In the genomic region with DNA sequence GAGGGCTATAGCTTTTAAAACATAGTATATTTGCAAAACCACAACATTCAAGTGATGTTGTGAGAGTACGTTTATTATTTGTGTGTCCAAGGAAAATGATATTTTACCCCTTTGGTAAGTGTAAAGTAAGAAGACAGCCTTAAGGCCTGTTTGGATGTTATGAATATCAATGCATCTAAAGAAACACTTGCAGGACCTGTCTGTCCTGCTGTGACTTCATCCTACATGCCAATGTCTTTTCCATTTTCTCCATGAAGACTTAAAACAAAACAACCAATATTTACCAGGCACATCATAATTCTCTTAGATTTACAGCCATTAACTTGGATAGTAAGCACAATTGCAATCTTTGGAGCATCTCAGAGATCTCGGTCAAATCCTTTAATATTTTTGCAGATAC, we compare ENCODE assay signal across 41 cellular contexts. TPM values are rescaled to one million over a fixed set of nuclear protein-coding genes. Genes with fewer than 3 reads are reported as not detected.
"Had no signal": no experiment of that assay in that cellular context is flagged by ENCODE, and none has a peak within 500 bp of the region (broad histone marks: within the 10 kb centered on the region; RNA-seq: fewer than 3 reads in every experiment).

No MANE protein-coding gene starts in this region.

- H3K36me3 ChIP-seq: adrenal gland, ascending aorta, brain microvascular endothelial cell, breast epithelium, cardiac muscle cell had no signal

- H3K27ac ChIP-seq: adrenal gland, ascending aorta, body of pancreas, brain microvascular endothelial cell, breast epithelium, cardiac muscle cell had no signal

- H3K4me1 ChIP-seq: ascending aorta had no signal

- H3K27ac Mint-ChIP-seq: activated naive CD4-positive, alpha-beta T cell treated with anti-CD3 and anti-CD28 coated beads for 36 hours; activated naive CD4-positive, alpha-beta T cell treated with anti-CD3 and anti-CD28 coated beads, Interleukin-2, amount 10 ng/mL, durations not matched to agents 7 days and 5 days; activated naive CD4-positive, alpha-beta T cell treated with anti-CD3 and anti-CD28 coated beads, Interleukin-2, amount 50 U/mL, for 24 hours; activated naive CD4-positive, alpha-beta T cell treated with anti-CD3 and anti-CD28 coated beads, Interleukin-2, amount 50 U/mL, for 72 hours; activated naive CD8-positive, alpha-beta T cell; activated naive CD8-positive, alpha-beta T cell treated with anti-CD3 and anti-CD28 coated beads for 36 hours; activated naive CD8-positive, alpha-beta T cell treated with anti-CD3 and anti-CD28 coated beads, Interleukin-2, amount 10 ng/mL, durations not matched to agents 7 days and 5 days; activated naive CD8-positive, alpha-beta T cell treated with anti-CD3 and anti-CD28 coated beads, Interleukin-2, amount 50 U/mL, for 24 hours; activated T-cell treated with anti-CD3 and anti-CD28 coated beads, Interleukin-2, amount 50 U/mL, for 24 hours; activated T-cell treated with anti-CD3 and anti-CD28 coated beads, Interleukin-2, amount 50 U/mL, for 72 hours; activated T-helper 1 cell treated with anti-CD3 and anti-CD28 coated beads, Interleukin-12 subunit alpha, Interleukin-12 subunit beta, Interleukin-2, Interleukin-4 antibody, amounts not matched to agents 30 ng/mL and 10 ng/mL and 1 ng/mL, durations not matched to agents 14 hours and 24 hours and 36 hours; activated T-helper 17 cell treated with anti-CD3 and anti-CD28 coated beads, Interleukin-2, amount 50 U/mL, for 72 hours; activated T-helper 2 cell treated with anti-CD3 and anti-CD28 coated beads, Interferon-gamma antibody, Interleukin-2, Interleukin-4, amounts not matched to agents 10 μg/mL and 5 μg/mL and 100 μg/mL, durations not matched to agents 14 hours and 24 hours and 36 hours; brain had no signal

- DNase-seq: activated effector memory CD4-positive, alpha-beta T cell treated with anti-CD3 and anti-CD28 coated beads, Interleukin-2, amount 50 U/mL, for 16 hours; activated effector memory CD4-positive, alpha-beta T cell treated with Interleukin-2 at 50 U/mL for 16 hours; activated gamma-delta T cell; activated gamma-delta T cell treated with Interleukin-2 at 50 U/mL for 16 hours; activated naive CD4-positive, alpha-beta T cell; activated naive CD4-positive, alpha-beta T cell treated with anti-CD3 and anti-CD28 coated beads for 36 hours; activated naive CD4-positive, alpha-beta T cell treated with anti-CD3 and anti-CD28 coated beads, Interleukin-2, amount 10 ng/mL, durations not matched to agents 7 days and 5 days; activated naive CD4-positive, alpha-beta T cell treated with anti-CD3 and anti-CD28 coated beads, Interleukin-2, amount 50 U/mL, for 16 hours; activated naive CD4-positive, alpha-beta T cell treated with Interleukin-2 at 50 U/mL for 16 hours; activated naive CD8-positive, alpha-beta T cell treated with anti-CD3 and anti-CD28 coated beads for 36 hours; activated naive CD8-positive, alpha-beta T cell treated with anti-CD3 and anti-CD28 coated beads, Interleukin-2, amount 10 ng/mL, durations not matched to agents 7 days and 5 days; activated naive CD8-positive, alpha-beta T cell treated with anti-CD3 and anti-CD28 coated beads, Interleukin-2, amount 50 U/mL, for 24 hours; activated T-cell treated with anti-CD3 and anti-CD28 coated beads for 4 hours; activated T-cell treated with anti-CD3 and anti-CD28 coated beads, Interleukin-2, amount 50 U/mL, for 1 hour; activated T-cell treated with anti-CD3 and anti-CD28 coated beads, Interleukin-2, amount 50 U/mL, for 24 hours; activated T-cell treated with anti-CD3 and anti-CD28 coated beads, Interleukin-2, amount 50 U/mL, for 4 hours; activated T-cell treated with anti-CD3 and anti-CD28 coated beads, Interleukin-2, amount 50 U/mL, for 48 hours; activated T-cell treated with anti-CD3 and anti-CD28 coated beads, Interleukin-2, amount 50 U/mL, for 72 hours; adrenal gland; amniotic stem cell; amygdala; anterior cingulate cortex; aorta; body of pancreas; brain microvascular endothelial cell; caudate nucleus; central memory CD4-positive, alpha-beta T cell; cerebellar nuclear complex had no signal

- H3K27me3 ChIP-seq: adrenal gland, ascending aorta, body of pancreas, breast epithelium, cardiac muscle cell had no signal

- ATAC-seq: activated naive CD4-positive, alpha-beta T cell treated with anti-CD3 and anti-CD28 coated beads, Interleukin-2, amount 50 U/mL, for 72 hours; activated naive CD8-positive, alpha-beta T cell treated with anti-CD3 and anti-CD28 coated beads, Interleukin-2, amount 50 U/mL, for 24 hours; activated T-cell treated with anti-CD3 and anti-CD28 coated beads, Interleukin-2, amount 50 U/mL, for 4 hours; activated T-cell treated with anti-CD3 and anti-CD28 coated beads, Interleukin-2, amount 50 U/mL, for 72 hours; activated T-helper 17 cell treated with anti-CD3 and anti-CD28 coated beads, Interleukin-2, amount 50 U/mL, for 72 hours; body of pancreas had no signal

- H3K9me3 ChIP-seq: adrenal gland, ascending aorta, body of pancreas, breast epithelium had no signal

- H3K4me3 Mint-ChIP-seq: activated naive CD4-positive, alpha-beta T cell treated with anti-CD3 and anti-CD28 coated beads for 36 hours; activated naive CD4-positive, alpha-beta T cell treated with anti-CD3 and anti-CD28 coated beads, Interleukin-2, amount 10 ng/mL, durations not matched to agents 7 days and 5 days; activated naive CD4-positive, alpha-beta T cell treated with anti-CD3 and anti-CD28 coated beads, Interleukin-2, amount 50 U/mL, for 24 hours; activated naive CD8-positive, alpha-beta T cell; activated naive CD8-positive, alpha-beta T cell treated with anti-CD3 and anti-CD28 coated beads for 36 hours; activated naive CD8-positive, alpha-beta T cell treated with anti-CD3 and anti-CD28 coated beads, Interleukin-2, amount 10 ng/mL, durations not matched to agents 7 days and 5 days; activated naive CD8-positive, alpha-beta T cell treated with anti-CD3 and anti-CD28 coated beads, Interleukin-2, amount 50 U/mL, for 24 hours; activated T-cell treated with anti-CD3 and anti-CD28 coated beads, Interleukin-2, amount 50 U/mL, for 24 hours; activated T-cell treated with anti-CD3 and anti-CD28 coated beads, Interleukin-2, amount 50 U/mL, for 4 hours; activated T-cell treated with anti-CD3 and anti-CD28 coated beads, Interleukin-2, amount 50 U/mL, for 72 hours; activated T-helper 1 cell treated with anti-CD3 and anti-CD28 coated beads, Interleukin-12 subunit alpha, Interleukin-12 subunit beta, Interleukin-2, Interleukin-4 antibody, amounts not matched to agents 30 ng/mL and 10 ng/mL and 1 ng/mL, durations not matched to agents 14 hours and 24 hours and 36 hours; activated T-helper 17 cell treated with anti-CD3 and anti-CD28 coated beads, Interleukin-2, amount 50 U/mL, for 72 hours; brain; central memory CD8-positive, alpha-beta T cell had no signal

- FAIRE-seq: astrocyte, bronchial epithelial cell had no signal

- H3K4me3 ChIP-seq: adrenal gland, ascending aorta, body of pancreas, breast epithelium, cardiac muscle cell had no signal

- H3K9me3 Mint-ChIP-seq: activated naive CD4-positive, alpha-beta T cell treated with anti-CD3 and anti-CD28 coated beads for 36 hours; activated naive CD4-positive, alpha-beta T cell treated with anti-CD3 and anti-CD28 coated beads, Interleukin-2, amount 10 ng/mL, durations not matched to agents 7 days and 5 days; activated naive CD4-positive, alpha-beta T cell treated with anti-CD3 and anti-CD28 coated beads, Interleukin-2, amount 50 U/mL, for 24 hours; activated naive CD4-positive, alpha-beta T cell treated with anti-CD3 and anti-CD28 coated beads, Interleukin-2, amount 50 U/mL, for 72 hours; activated naive CD8-positive, alpha-beta T cell treated with anti-CD3 and anti-CD28 coated beads for 36 hours; activated naive CD8-positive, alpha-beta T cell treated with anti-CD3 and anti-CD28 coated beads, Interleukin-2, amount 10 ng/mL, durations not matched to agents 7 days and 5 days; activated naive CD8-positive, alpha-beta T cell treated with anti-CD3 and anti-CD28 coated beads, Interleukin-2, amount 50 U/mL, for 24 hours; activated T-cell treated with anti-CD3 and anti-CD28 coated beads, Interleukin-2, amount 50 U/mL, for 24 hours; activated T-cell treated with anti-CD3 and anti-CD28 coated beads, Interleukin-2, amount 50 U/mL, for 4 hours; activated T-cell treated with anti-CD3 and anti-CD28 coated beads, Interleukin-2, amount 50 U/mL, for 72 hours; activated T-helper 1 cell treated with anti-CD3 and anti-CD28 coated beads, Interleukin-12 subunit alpha, Interleukin-12 subunit beta, Interleukin-2, Interleukin-4 antibody, amounts not matched to agents 30 ng/mL and 10 ng/mL and 1 ng/mL, durations not matched to agents 14 hours and 24 hours and 36 hours; activated T-helper 17 cell treated with anti-CD3 and anti-CD28 coated beads, Interleukin-2, amount 50 U/mL, for 72 hours; activated T-helper 2 cell treated with anti-CD3 and anti-CD28 coated beads, Interferon-gamma antibody, Interleukin-2, Interleukin-4, amounts not matched to agents 10 μg/mL and 5 μg/mL and 100 μg/mL, durations not matched to agents 14 hours and 24 hours and 36 hours; brain; central memory CD8-positive, alpha-beta T cell had no signal

- H3K36me3 Mint-ChIP-seq: activated naive CD4-positive, alpha-beta T cell treated with anti-CD3 and anti-CD28 coated beads, Interleukin-2, amount 10 ng/mL, durations not matched to agents 7 days and 5 days; activated naive CD4-positive, alpha-beta T cell treated with anti-CD3 and anti-CD28 coated beads, Interleukin-2, amount 50 U/mL, for 24 hours; activated naive CD4-positive, alpha-beta T cell treated with anti-CD3 and anti-CD28 coated beads, Interleukin-2, amount 50 U/mL, for 72 hours; activated naive CD8-positive, alpha-beta T cell; activated naive CD8-positive, alpha-beta T cell treated with anti-CD3 and anti-CD28 coated beads for 36 hours; activated naive CD8-positive, alpha-beta T cell treated with anti-CD3 and anti-CD28 coated beads, Interleukin-2, amount 10 ng/mL, durations not matched to agents 7 days and 5 days; brain had no signal

- H3K4me1 Mint-ChIP-seq: activated naive CD4-positive, alpha-beta T cell treated with anti-CD3 and anti-CD28 coated beads, Interleukin-2, amount 10 ng/mL, durations not matched to agents 7 days and 5 days; activated naive CD4-positive, alpha-beta T cell treated with anti-CD3 and anti-CD28 coated beads, Interleukin-2, amount 50 U/mL, for 24 hours; activated naive CD8-positive, alpha-beta T cell treated with anti-CD3 and anti-CD28 coated beads for 36 hours; activated naive CD8-positive, alpha-beta T cell treated with anti-CD3 and anti-CD28 coated beads, Interleukin-2, amount 10 ng/mL, durations not matched to agents 7 days and 5 days; activated naive CD8-positive, alpha-beta T cell treated with anti-CD3 and anti-CD28 coated beads, Interleukin-2, amount 50 U/mL, for 24 hours; activated T-helper 17 cell treated with anti-CD3 and anti-CD28 coated beads, Interleukin-2, amount 50 U/mL, for 72 hours; central memory CD8-positive, alpha-beta T cell had no signal

RNA-seq across cellular contexts. Expression of a gene that starts 29.0 kb away (rescaled TPM):
- total RNA-seq: activated naive CD4-positive, alpha-beta T cell treated with anti-CD3 and anti-CD28 coated beads for 36 hours; activated naive CD8-positive, alpha-beta T cell treated with anti-CD3 and anti-CD28 coated beads for 36 hours; activated naive CD8-positive, alpha-beta T cell treated with anti-CD3 and anti-CD28 coated beads, Interleukin-2, amount 10 ng/mL, durations not matched to agents 7 days and 5 days; activated T-helper 1 cell treated with anti-CD3 and anti-CD28 coated beads, Interleukin-12 subunit alpha, Interleukin-12 subunit beta, Interleukin-2, Interleukin-4 antibody, amounts not matched to agents 30 ng/mL and 10 ng/mL and 1 ng/mL, durations not matched to agents 14 hours and 24 hours and 36 hours; activated T-helper 17 cell treated with anti-CD3 and anti-CD28 coated beads, Interleukin-2, amount 50 U/mL, for 72 hours; activated T-helper 2 cell treated with anti-CD3 and anti-CD28 coated beads, Interferon-gamma antibody, Interleukin-2, Interleukin-4, amounts not matched to agents 10 μg/mL and 5 μg/mL and 100 μg/mL, durations not matched to agents 14 hours and 24 hours and 36 hours; bronchial epithelial cell had no signal
- polyA plus RNA-seq: cardiac muscle cell had no signal
